ENCODE assay signal across 19 cellular contexts in genomic region chr13:44415815-44416214, GRCh38. TPM values are rescaled to one million over a fixed set of nuclear protein-coding genes. Genes with fewer than 3 reads are reported as not detected.
"Had no signal": no experiment of that assay in that cellular context is flagged by ENCODE, and none has a peak within 500 bp of the region (broad histone marks: within the 10 kb centered on the region; RNA-seq: fewer than 3 reads in every experiment).

No MANE protein-coding gene starts in this region.

- H3K27me3 Mint-ChIP-seq: activated naive CD8-positive, alpha-beta T cell treated with anti-CD3 and anti-CD28 coated beads, Interleukin-2, amount 50 U/mL, for 24 hours had no signal

- DNase-seq: activated CD4-positive, alpha-beta T cell treated with anti-CD3 and anti-CD28 coated beads, Interleukin-2, amount 50 U/mL, for 1 hour; activated CD8-positive, alpha-beta memory T cell treated with anti-CD3 and anti-CD28 coated beads for 24 hours; activated gamma-delta T cell treated with Interleukin-2 at 50 U/mL for 16 hours; activated naive CD8-positive, alpha-beta T cell treated with anti-CD3 and anti-CD28 coated beads, Interleukin-2, amount 50 U/mL, for 24 hours; erythroblast; gastrocnemius medialis; heart left ventricle; left lung; mammary epithelial cell; naive thymus-derived CD4-positive, alpha-beta T cell; right cardiac atrium; small intestine; stimulated activated naive CD8-positive, alpha-beta T cell treated with anti-CD3 and anti-CD28 coated beads, Interleukin-15, Interleukin-2, amounts not matched to agents 100 U/mL and 50 U/mL, for 24 hours; SW 1271; trophoblast cell had no signal

- FAIRE-seq: islet of Langerhans, small intestine had no signal

- H3K9me3 Mint-ChIP-seq: activated naive CD8-positive, alpha-beta T cell treated with anti-CD3 and anti-CD28 coated beads, Interleukin-2, amount 50 U/mL, for 24 hours; naive thymus-derived CD4-positive, alpha-beta T cell had no signal

- H3K4me3 ChIP-seq: breast epithelium, gastrocnemius medialis, heart left ventricle, prostate gland had no signal

- H3K27ac Mint-ChIP-seq: activated naive CD8-positive, alpha-beta T cell treated with anti-CD3 and anti-CD28 coated beads, Interleukin-2, amount 50 U/mL, for 24 hours; naive thymus-derived CD4-positive, alpha-beta T cell had no signal

- H3K27me3 ChIP-seq: breast epithelium, gastrocnemius medialis, heart left ventricle, left lung had no signal

- H3K36me3 ChIP-seq: breast epithelium, gastrocnemius medialis, heart left ventricle, left lung, prostate gland had no signal

- H3K27ac ChIP-seq: breast epithelium, gastrocnemius medialis, heart left ventricle, prostate gland had no signal

- ATAC-seq: activated naive CD8-positive, alpha-beta T cell treated with anti-CD3 and anti-CD28 coated beads, Interleukin-2, amount 50 U/mL, for 24 hours; stimulated activated naive CD8-positive, alpha-beta T cell treated with anti-CD3 and anti-CD28 coated beads, Interleukin-15, Interleukin-2, amounts not matched to agents 100 U/mL and 50 U/mL, for 24 hours had no signal

- H3K9me3 ChIP-seq: breast epithelium, gastrocnemius medialis, heart left ventricle, left lung, prostate gland had no signal

- H3K4me3 Mint-ChIP-seq: activated naive CD8-positive, alpha-beta T cell treated with anti-CD3 and anti-CD28 coated beads, Interleukin-2, amount 50 U/mL, for 24 hours had no signal

- H3K4me1 ChIP-seq: breast epithelium, gastrocnemius medialis, heart left ventricle, prostate gland had no signal

RNA-seq across cellular contexts. Expression of gene SERP2, which starts 42.2 kb away (rescaled TPM):
- total RNA-seq: T-helper 2 cell treated with Interferon-gamma antibody and Interleukin-4, amounts not matched to agents 100 ng/mL and 5 ng/mL, for 36 hours had no signal
